ENCODE assay signal across 10 cellular contexts in genomic region chr7:977326-978048, GRCh38. TPM values are rescaled to one million over a fixed set of nuclear protein-coding genes. Genes with fewer than 3 reads are reported as not detected.
DNase-seq lines count a peak whose midpoint lies in the region; ATAC-seq, FAIRE-seq and TF ChIP-seq lines count a peak whose summit lies in the region.
"Had no signal": no experiment of that assay in that cellular context is flagged by ENCODE, and none has a peak within 500 bp of the region (broad histone marks: within the 10 kb centered on the region; RNA-seq: fewer than 3 reads in every experiment).

No MANE protein-coding gene starts in this region.

- H3K27me3 ChIP-seq in ectodermal cell (ENCODE audit: control insufficient read depth, insufficient read depth, low read length, poor library complexity, severe bottlenecking): no peaks in the 10 kb centered on the region
- no peaks in the 10 kb centered on the region for H3K27me3 ChIP-seq in ovary
- H3K27me3 ChIP-seq in naive thymus-derived CD4-positive, alpha-beta T cell (ENCODE audit: control insufficient read depth in 2 of 2, insufficient read depth in 2 of 2, low read length in 2 of 2): no peaks in the 10 kb centered on the region

- no peak for TF ChIP-seq POLR2A in ovary (IDR thresholded peaks at IDR 0.05)

- H3K4me1 ChIP-seq in ectodermal cell (ENCODE audit: control insufficient read depth, insufficient read depth, low read length): peaks cover 13% of the 10 kb centered on the region
- H3K4me1 ChIP-seq in ovary (ENCODE audit: insufficient read depth): peaks cover 20% of the 10 kb centered on the region
- peaks cover 14 to 20% of the 10 kb centered on the region in 2 donors for H3K4me1 ChIP-seq in naive thymus-derived CD4-positive, alpha-beta T cell (ENCODE audit: control insufficient read depth in 2 of 2, insufficient read depth in 2 of 2, low read length in 2 of 2)

- H3K27me3 Mint-ChIP-seq in naive thymus-derived CD4-positive, alpha-beta T cell: no peaks in the 10 kb centered on the region

- POLR2A ChIA-PET in naive thymus-derived CD4-positive, alpha-beta T cell (lab: Charles Lee): no interaction called here

- DNase-seq in GM13976 (ENCODE audit: low spot score): peak; percentile 64
- peak; percentile 98 for DNase-seq in HuH-7 (ENCODE audit: low spot score)
- peak in 3 of 5 donors; percentile 57 to 68 (median 63) for DNase-seq in ovary
- no peak for DNase-seq in SK-N-DZ (ENCODE audit: low spot score)
- no peak for DNase-seq in D721Med (ENCODE audit: insufficient read length, low spot score)
- no peak for DNase-seq in naive thymus-derived CD4-positive, alpha-beta T cell
- DNase-seq: RPMI8226 had no signal

- no peak for ATAC-seq in GM21576 (IDR thresholded peaks at IDR 0.05; ENCODE audit: unreplicated experiment)
- ATAC-seq in naive thymus-derived CD4-positive, alpha-beta T cell: no peak
- ATAC-seq: esophagus mucosa had no signal

- FAIRE-seq in D721Med (lab: Jason Lieb, UNC): no peak

- H3K36me3 ChIP-seq in ectodermal cell (ENCODE audit: control insufficient read depth, insufficient read depth, low read length) (no peaks in the 10 kb centered on the region), ovary (no peaks in the 10 kb centered on the region)
- H3K36me3 ChIP-seq in naive thymus-derived CD4-positive, alpha-beta T cell (ENCODE audit: control insufficient read depth in 2 of 3, insufficient read depth in 3 of 3, low read length in 3 of 3): peaks cover 0 to 15% (median 6%) of the 10 kb centered on the region in 3 experiments

- peak overlapping the region in 1 of 9 donors; percentile 20 for H3K27ac Mint-ChIP-seq in naive thymus-derived CD4-positive, alpha-beta T cell

- peak overlapping the region; percentile 60 for H3K27ac ChIP-seq in ectodermal cell (ENCODE audit: insufficient read depth, low read depth, low read length, poor library complexity, severe bottlenecking)
- H3K27ac ChIP-seq in ovary: no peak overlapping the region
- no peak overlapping the region for H3K27ac ChIP-seq in naive thymus-derived CD4-positive, alpha-beta T cell (ENCODE audit: low read depth, low read length)

- WGBS in ectodermal cell, 2 experiments: 82 to 83% methylated on average over 19 of the region's 19 CpGs
- 37 to 54% (median 47%) methylated on average over 18 to 19 of the region's 19 CpGs for WGBS in ovary, 3 donors

- intact Hi-C loops in ovary (cut with DNase I): no loop called here
- intact Hi-C loops in naive thymus-derived CD4-positive, alpha-beta T cell (cut with micrococcal nuclease): loop anchor here (5.0 kb wide), 2 partner anchors 65 to 830 kb away; partner anchors contain the start of gene GPR146 (in 1 of the 2)

- H3K4me3 Mint-ChIP-seq in naive thymus-derived CD4-positive, alpha-beta T cell: peak overlapping the region in 1 of 10 donors; percentile 72

- H3K4me3 ChIP-seq in ectodermal cell (ENCODE audit: insufficient read depth, low read depth, low read length) (no peak overlapping the region), ovary (no peak overlapping the region)
- H3K4me3 ChIP-seq in naive thymus-derived CD4-positive, alpha-beta T cell (ENCODE audit: low read length): no peak overlapping the region

- no peak for TF ChIP-seq EP300 in ovary (IDR thresholded peaks at IDR 0.05)

- in situ Hi-C loops in GM13976 (cut with MboI; ENCODE audit: low sequenced_read_pairs, unreplicated experiment): no loop called here

- CTCF ChIA-PET in naive thymus-derived CD4-positive, alpha-beta T cell (lab: Charles Lee): interaction anchor here (1.5 to 2.2 kb wide), 2 partner anchors 15 to 17 kb away, joined by 7 to 9 read pairs; no protein-coding TSS in a partner anchor

- no peaks in the 10 kb centered on the region for H3K9me3 ChIP-seq in ectodermal cell (ENCODE audit: control insufficient read depth, low read length)
- no peaks in the 10 kb centered on the region for H3K9me3 ChIP-seq in ovary
- no peaks in the 10 kb centered on the region for H3K9me3 ChIP-seq in naive thymus-derived CD4-positive, alpha-beta T cell (ENCODE audit: control insufficient read depth in 2 of 3, low read length in 3 of 3)

- TF ChIP-seq CTCF in GM13976 (IDR thresholded peaks at IDR 0.05; ENCODE audit: borderline replicate concordance, control extremely low read depth, extremely low read depth, insufficient read depth, missing control alignments) (no peak), ovary (IDR thresholded peaks at IDR 0.05) (no peak), D721Med (IDR thresholded peaks at IDR 0.05; ENCODE audit: insufficient read depth, missing control alignments) (no peak)

- peaks cover 0 to 2% (median 0%) of the 10 kb centered on the region in 5 donors for H3K36me3 Mint-ChIP-seq in naive thymus-derived CD4-positive, alpha-beta T cell

- peaks cover 2 to 20% (median 17%) of the 10 kb centered on the region in 7 donors for H3K4me1 Mint-ChIP-seq in naive thymus-derived CD4-positive, alpha-beta T cell

- no peaks in the 10 kb centered on the region for H3K9me3 Mint-ChIP-seq in naive thymus-derived CD4-positive, alpha-beta T cell

RNA-seq across cellular contexts. Expression of gene COX19, which starts 2.1 kb away (rescaled TPM):
- 12.7 TPM for polyA plus RNA-seq in ectodermal cell (2013, experiment 1 of 4)
- 13.7 TPM for polyA plus RNA-seq in ectodermal cell (2013, experiment 2 of 4)
- 11.3 TPM for polyA plus RNA-seq in ectodermal cell (2013, experiment 3 of 4)
- polyA plus RNA-seq in ectodermal cell (2013, experiment 4 of 4): 13.7 TPM
- 10 to 100 TPM in 6 of 7 donors, 1 to 10 TPM in 1; 9.0 to 15.2 (median 10.5) TPM for total RNA-seq in ovary
- 1 to 10 TPM; 6.7 to 6.8 TPM for polyA plus RNA-seq in ovary
- polyA plus RNA-seq in SK-N-DZ (2014; cell fraction: cytosol; rRNA removed): 9.5 and 12.6 TPM in 2 replicates
- polyA plus RNA-seq in SK-N-DZ (2014; cell fraction: nucleus; rRNA removed): 6.4 and 9.1 TPM in 2 replicates
- total RNA-seq in naive thymus-derived CD4-positive, alpha-beta T cell: 10 to 100 TPM; 18.3 to 48.2 (median 46.1) TPM
- polyA plus RNA-seq in naive thymus-derived CD4-positive, alpha-beta T cell: 10 to 100 TPM; 26.7 to 28.1 TPM

RNA-seq across cellular contexts. Expression of gene CYP2W1, which starts 5.5 kb away (rescaled TPM):
- polyA plus RNA-seq in ectodermal cell (2013, experiment 1 of 4): not detected
- not detected for polyA plus RNA-seq in ectodermal cell (2013, experiment 2 of 4)
- not detected for polyA plus RNA-seq in ectodermal cell (2013, experiment 3 of 4)
- polyA plus RNA-seq in ectodermal cell (2013, experiment 4 of 4): not detected
- 1 to 10 TPM in 6 of 7 donors, not detected in 1; 1.3 to 5.2 (median 2.8) TPM for total RNA-seq in ovary
- under 1 TPM in 1 of 2 donors, not detected in 1; 0.64 TPM for polyA plus RNA-seq in ovary
- 1.7 and 2.9 TPM in 2 replicates for polyA plus RNA-seq in SK-N-DZ (2014; cell fraction: cytosol; rRNA removed)
- polyA plus RNA-seq in SK-N-DZ (2014; cell fraction: nucleus; rRNA removed): 2.0 and 4.2 TPM in 2 replicates
- total RNA-seq in naive thymus-derived CD4-positive, alpha-beta T cell: not detected
- not detected for polyA plus RNA-seq in naive thymus-derived CD4-positive, alpha-beta T cell

RNA-seq across cellular contexts. Expression of gene ADAP1, which starts 23.0 kb away (rescaled TPM):
- polyA plus RNA-seq in ectodermal cell (2013, experiment 1 of 4): 1.6 TPM
- polyA plus RNA-seq in ectodermal cell (2013, experiment 2 of 4): 0.73 TPM
- polyA plus RNA-seq in ectodermal cell (2013, experiment 3 of 4): 1.4 TPM
- 0.77 TPM for polyA plus RNA-seq in ectodermal cell (2013, experiment 4 of 4)
- total RNA-seq in ovary: 10 to 100 TPM in 1 of 7 donors, 1 to 10 TPM in 5, under 1 TPM in 1; 0.96 to 16.4 (median 3.6) TPM
- 1 to 10 TPM in 1 of 2 donors, under 1 TPM in 1; 0.52 to 3.5 TPM for polyA plus RNA-seq in ovary
- polyA plus RNA-seq in SK-N-DZ (2014; cell fraction: cytosol; rRNA removed): 27.4 and 30.5 TPM in 2 replicates
- polyA plus RNA-seq in SK-N-DZ (2014; cell fraction: nucleus; rRNA removed): 28.2 and 35.6 TPM in 2 replicates
- total RNA-seq in naive thymus-derived CD4-positive, alpha-beta T cell: 10 to 100 TPM in 3 of 5 experiments, 1 to 10 TPM in 2; 5.0 to 68.6 (median 17.3) TPM
- 1 to 10 TPM; 3.8 to 5.5 TPM for polyA plus RNA-seq in naive thymus-derived CD4-positive, alpha-beta T cell

Comparison
In these comparisons a context has a peak if more than half of its experiments do, and no peak if none do; other contexts are left out.
1. DNase-seq: peak in GM13976 (single experiment), HuH-7 (single experiment) and ovary (3 of 5); none in SK-N-DZ (single experiment), D721Med (single experiment) and naive thymus-derived CD4-positive, alpha-beta T cell (0 of 9).
2. intact Hi-C loops: an anchor here in naive thymus-derived CD4-positive, alpha-beta T cell (5.0 kb wide); none called in ovary.